In the genomic region with DNA sequence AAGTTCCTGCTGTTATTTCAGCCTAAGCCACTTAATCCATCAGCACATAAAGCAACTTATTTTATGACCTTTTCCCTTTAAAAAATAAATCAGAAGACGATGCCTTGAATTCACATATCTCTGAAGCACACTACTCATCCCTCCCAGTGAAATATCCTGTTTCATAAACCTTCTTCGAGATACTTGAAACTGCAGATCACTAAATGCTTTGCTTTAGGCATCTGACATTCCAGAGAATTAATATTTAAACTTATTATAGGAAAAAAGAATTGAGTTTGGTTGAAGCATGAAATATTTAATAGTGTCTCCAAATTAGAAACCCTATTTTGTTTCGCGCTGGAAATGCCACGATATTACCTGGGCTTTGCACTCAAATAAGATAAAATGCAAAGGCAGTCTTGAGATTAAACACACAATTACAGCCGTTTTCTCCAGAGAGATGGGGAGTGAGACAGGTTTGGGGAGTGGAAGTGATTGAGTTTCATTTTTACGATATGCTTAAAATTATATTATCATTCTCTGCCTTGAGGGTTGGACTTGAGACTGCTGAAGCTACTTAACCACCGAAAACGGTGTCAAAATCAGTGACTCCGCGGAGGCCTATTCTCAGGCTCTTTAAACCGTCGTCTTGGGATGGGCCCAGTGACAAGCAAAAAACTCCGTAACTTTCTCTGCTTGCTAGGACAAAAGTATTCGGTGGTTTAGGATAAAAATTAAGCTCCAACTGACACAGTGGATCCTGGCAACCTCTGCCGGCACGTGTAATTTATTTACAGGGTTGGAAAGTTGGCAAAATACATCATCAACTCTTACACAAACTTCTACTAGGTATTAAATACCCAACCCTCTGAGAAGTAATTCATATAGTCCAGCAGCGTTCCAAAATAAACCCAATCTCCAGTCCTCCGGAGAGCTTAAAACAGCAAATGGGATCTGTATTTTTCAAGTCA, we compare ENCODE assay signal across 20 cellular contexts. TPM values are rescaled to one million over a fixed set of nuclear protein-coding genes. Genes with fewer than 3 reads are reported as not detected.
"Had no signal": no experiment of that assay in that cellular context is flagged by ENCODE, and none has a peak within 500 bp of the region (broad histone marks: within the 10 kb centered on the region; RNA-seq: fewer than 3 reads in every experiment).

No MANE protein-coding gene starts in this region.

- ATAC-seq: activated T-cell treated with anti-CD3 and anti-CD28 coated beads, Interleukin-2, amount 50 U/mL, for 4 hours; left cardiac atrium; naive thymus-derived CD8-positive, alpha-beta T cell had no signal

- H3K4me1 ChIP-seq: upper lobe of left lung had no signal

- H3K36me3 ChIP-seq: upper lobe of left lung had no signal

- H3K27ac ChIP-seq: upper lobe of left lung had no signal

- H3K4me1 Mint-ChIP-seq: naive thymus-derived CD8-positive, alpha-beta T cell had no signal

- H3K27ac Mint-ChIP-seq: activated naive CD8-positive, alpha-beta T cell; naive thymus-derived CD8-positive, alpha-beta T cell; stimulated activated naive CD8-positive, alpha-beta T cell treated with anti-CD3 and anti-CD28 coated beads, Interleukin-15, Interleukin-2, amounts not matched to agents 100 ng/mL and 50 ng/mL, for 24 hours; T-helper 2 cell treated with Interferon-gamma antibody and Interleukin-4, amounts not matched to agents 5 μg/mL and 100 μg/mL, for 36 hours had no signal

- DNase-seq: activated CD4-positive, alpha-beta T cell treated with anti-CD3 and anti-CD28 coated beads for 1 hour; activated CD4-positive, alpha-beta T cell treated with anti-CD3 and anti-CD28 coated beads, Interleukin-2, amount 50 U/mL, for 48 hours; activated effector memory CD4-positive, alpha-beta T cell treated with anti-CD3 and anti-CD28 coated beads, Interleukin-2, amount 50 U/mL, for 16 hours; activated T-cell treated with anti-CD3 and anti-CD28 coated beads, Interleukin-2, amount 50 U/mL, for 4 hours; anterior cingulate cortex; hypothalamus; left cardiac atrium; naive thymus-derived CD8-positive, alpha-beta T cell; nucleus accumbens; stimulated activated CD4-positive, alpha-beta T cell treated with anti-CD3 and anti-CD28 coated beads, Interleukin-15, amount 100 ng/mL, for 24 hours; stimulated activated CD4-positive, alpha-beta T cell treated with anti-CD3 and anti-CD28 coated beads, Interleukin-4, amount 100 ng/mL, for 24 hours; SW 1271; upper lobe of left lung had no signal

- H3K36me3 Mint-ChIP-seq: activated naive CD8-positive, alpha-beta T cell; naive thymus-derived CD8-positive, alpha-beta T cell had no signal

- H3K9me3 Mint-ChIP-seq: activated T-cell treated with anti-CD3 and anti-CD28 coated beads, Interleukin-2, amount 50 U/mL, for 4 hours; naive thymus-derived CD8-positive, alpha-beta T cell; stimulated activated naive CD8-positive, alpha-beta T cell treated with anti-CD3 and anti-CD28 coated beads, Interleukin-15, Interleukin-2, amounts not matched to agents 100 ng/mL and 50 ng/mL, for 24 hours; T-helper 2 cell treated with Interferon-gamma antibody and Interleukin-4, amounts not matched to agents 5 μg/mL and 100 μg/mL, for 36 hours had no signal

- H3K4me3 Mint-ChIP-seq: activated naive CD8-positive, alpha-beta T cell; activated T-cell treated with anti-CD3 and anti-CD28 coated beads, Interleukin-2, amount 50 U/mL, for 4 hours; naive thymus-derived CD8-positive, alpha-beta T cell; stimulated activated naive CD8-positive, alpha-beta T cell treated with anti-CD3 and anti-CD28 coated beads, Interleukin-15, Interleukin-2, amounts not matched to agents 100 ng/mL and 50 ng/mL, for 24 hours; T-helper 2 cell treated with Interferon-gamma antibody and Interleukin-4, amounts not matched to agents 5 μg/mL and 100 μg/mL, for 36 hours had no signal

- H3K27me3 ChIP-seq: upper lobe of left lung had no signal

- H3K9me3 ChIP-seq: upper lobe of left lung had no signal

- H3K4me3 ChIP-seq: upper lobe of left lung had no signal

RNA-seq across cellular contexts. Expression of a gene that starts 9.2 kb away (rescaled TPM):
- total RNA-seq: activated T-cell treated with anti-CD3 and anti-CD28 coated beads, Interleukin-2, amount 50 U/mL, for 4 hours; lung microvascular endothelial cell; mononuclear cell; naive thymus-derived CD8-positive, alpha-beta T cell; pulmonary artery endothelial cell; temporal lobe had no signal
